ENCODE assay signal across 14 cellular contexts in genomic region chr9:714675-715074, GRCh38.
DNase-seq lines count a peak whose midpoint lies in the region; ATAC-seq and TF ChIP-seq lines count a peak whose summit lies in the region.
"Had no signal": no experiment of that assay in that cellular context is flagged by ENCODE, and none has a peak within 500 bp of the region (broad histone marks: within the 10 kb centered on the region; RNA-seq: fewer than 3 reads in every experiment).

No MANE protein-coding gene starts in this region.

- H3K9me3 Mint-ChIP-seq in GM23338 (no peaks in the 10 kb centered on the region; the same call in 2 of the 3 replicates), mesothelial cell of epicardium (no peaks in the 10 kb centered on the region)
- no peaks in the 10 kb centered on the region for H3K9me3 Mint-ChIP-seq in T-helper 2 cell treated with Interferon-gamma antibody and Interleukin-4, amounts not matched to agents 5 μg/mL and 100 μg/mL, for 36 hours
- H3K9me3 Mint-ChIP-seq: T-cell had no signal

- peaks cover 6% of the 10 kb centered on the region; the same call in 1 of the 2 replicates for H3K4me1 ChIP-seq in GM23338 (ENCODE audit: insufficient read depth)

- no peak overlapping the region for H3K4me3 ChIP-seq in GM23338
- H3K4me3 ChIP-seq: body of pancreas had no signal

- DNase-seq in GM23338 (ENCODE audit: low spot score) = no peak
- DNase-seq in caudate nucleus (lab: John Stamatoyannopoulos, UW) = peak in 1 of 61 donors; percentile 12
- DNase-seq in mesothelial cell of epicardium (ENCODE audit: low spot score in 2 of 2, unreplicated experiment in 2 of 2) = no peak
- DNase-seq in substantia nigra (lab: John Stamatoyannopoulos, UW) = no peak
- no peak for DNase-seq in NCI-H1436 treated with DMSO at 0.1 percent for 48 hours (lab: John Stamatoyannopoulos, UW)
- no peak for DNase-seq in T-helper 2 cell treated with Interferon-gamma antibody and Interleukin-4, amounts not matched to agents 5 μg/mL and 100 μg/mL, for 36 hours (ENCODE audit: low spot score)
- no peak for DNase-seq in NCI-H2196 treated with DMSO at 0.1 percent for 48 hours (lab: John Stamatoyannopoulos, UW; ENCODE audit: unreplicated experiment)
- DNase-seq: activated gamma-delta T cell treated with Interleukin-2 at 50 U/mL for 16 hours, body of pancreas, Kasumi-1, NCI-H187 treated with DMSO at 0.1 percent for 48 hours, NCI-H526, T-cell had no signal

- H3F3A ChIP-seq in GM23338 (replicated peaks; ENCODE audit: low read depth) = no peaks in the 10 kb centered on the region

- H3K4me2 ChIP-seq in GM23338 = no peak overlapping the region

- no peak overlapping the region for H2AFZ ChIP-seq in GM23338

- H3K27ac ChIP-seq in GM23338 (ENCODE audit: low read depth) (no peak overlapping the region), caudate nucleus (ENCODE audit: low read depth, low read length) (peak overlapping the region; percentile 60), substantia nigra (ENCODE audit: low read depth, low read length, poor library complexity, severe bottlenecking) (peak overlapping the region; percentile 23)

- H3K27me3 ChIP-seq in GM23338 (ENCODE audit: insufficient read depth) = no peaks in the 10 kb centered on the region
- H3K27me3 ChIP-seq: body of pancreas had no signal

- 0 out of 2 replicates have a peak, but pooled peaks cover 15% of the 10 kb centered on the region for H3K79me2 ChIP-seq in GM23338 (replicated peaks; ENCODE audit: insufficient read depth)

- no peaks in the 10 kb centered on the region for H3K27me3 Mint-ChIP-seq in GM23338 (ENCODE audit: insufficient read depth, low read depth, poor library complexity)
- no peaks in the 10 kb centered on the region for H3K27me3 Mint-ChIP-seq in mesothelial cell of epicardium (ENCODE audit: low read depth)
- H3K27me3 Mint-ChIP-seq in T-helper 2 cell treated with Interferon-gamma antibody and Interleukin-4, amounts not matched to agents 5 μg/mL and 100 μg/mL, for 36 hours (ENCODE audit: low read depth) = no peaks in the 10 kb centered on the region
- H3K27me3 Mint-ChIP-seq: T-cell had no signal

- H3K36me3 ChIP-seq in GM23338 (ENCODE audit: insufficient read depth) = no peaks in the 10 kb centered on the region; the same call in 1 of the 2 replicates

- H4K20me1 ChIP-seq in GM23338 (replicated peaks; ENCODE audit: insufficient read depth) = peaks cover 6% of the 10 kb centered on the region; the same call in 1 of the 2 replicates

- H3K4me1 Mint-ChIP-seq in GM23338 (0 out of 3 replicates have a peak, but pooled peaks cover 3% of the 10 kb centered on the region), mesothelial cell of epicardium (peaks cover 59% of the 10 kb centered on the region)
- peaks cover 4% of the 10 kb centered on the region for H3K4me1 Mint-ChIP-seq in T-helper 2 cell treated with Interferon-gamma antibody and Interleukin-4, amounts not matched to agents 5 μg/mL and 100 μg/mL, for 36 hours (ENCODE audit: low read depth)
- H3K4me1 Mint-ChIP-seq: T-cell had no signal

- 0 out of 2 replicates have a peak overlapping the region, but pooled peaks have one; percentile 28 for H3K27ac Mint-ChIP-seq in GM23338
- H3K27ac Mint-ChIP-seq in mesothelial cell of epicardium = peak overlapping the region; percentile 89
- no peak overlapping the region for H3K27ac Mint-ChIP-seq in T-helper 2 cell treated with Interferon-gamma antibody and Interleukin-4, amounts not matched to agents 5 μg/mL and 100 μg/mL, for 36 hours
- H3K27ac Mint-ChIP-seq: T-cell had no signal

- H3K4me3 Mint-ChIP-seq in GM23338 (no peak overlapping the region), mesothelial cell of epicardium (no peak overlapping the region)
- H3K4me3 Mint-ChIP-seq in T-helper 2 cell treated with Interferon-gamma antibody and Interleukin-4, amounts not matched to agents 5 μg/mL and 100 μg/mL, for 36 hours = no peak overlapping the region
- H3K4me3 Mint-ChIP-seq: T-cell had no signal

- H3K36me3 Mint-ChIP-seq in GM23338 (ENCODE audit: low read depth) (peaks cover 22% of the 10 kb centered on the region), mesothelial cell of epicardium (peaks cover 30% of the 10 kb centered on the region)
- H3K36me3 Mint-ChIP-seq in T-helper 2 cell treated with Interferon-gamma antibody and Interleukin-4, amounts not matched to agents 5 μg/mL and 100 μg/mL, for 36 hours (ENCODE audit: low read depth) = peaks cover 14% of the 10 kb centered on the region

- ATAC-seq in GM23338 (no peak), HG03432 (IDR thresholded peaks at IDR 0.05; ENCODE audit: unreplicated experiment) (no peak)
- ATAC-seq: body of pancreas, T-cell had no signal

- no peak for TF ChIP-seq CTCF in GM23338 (conservative IDR thresholded peaks at IDR 0.05; ENCODE audit: low read depth in 2 of 2)
- no peak for TF ChIP-seq CTCF in mesothelial cell of epicardium (IDR thresholded peaks at IDR 0.05; ENCODE audit: unreplicated experiment)

- H3K9me2 ChIP-seq in GM23338 (ENCODE audit: insufficient read depth) = no peaks in the 10 kb centered on the region

TF ChIP-seq in GM23338, 12 proteins besides CTCF, POLR2A, EP300 and RAD21:
- TF ChIP-seq EZH2phosphoT487 (IDR thresholded peaks at IDR 0.05; ENCODE audit: unreplicated experiment) = no peak
